8 cellular contexts compared by ENCODE assay signal in genomic region chr11:125591659-125592304, GRCh38. TPM values are rescaled to one million over a fixed set of nuclear protein-coding genes. Genes with fewer than 3 reads are reported as not detected.
A peak's percentile ranks its signal among the peaks of the same experiment; 100 is the strongest.
DNase-seq lines count a peak whose midpoint lies in the region; ATAC-seq lines count a peak whose summit lies in the region.

No MANE protein-coding gene starts in this region.

- peaks cover 12% of the 10 kb centered on the region for H3K36me3 ChIP-seq in SK-N-MC (ENCODE audit: insufficient read depth, low read length)
- H3K36me3 ChIP-seq in iPS-15b (ENCODE audit: control insufficient read depth, insufficient read depth, low read length): no peaks in the 10 kb centered on the region
- peaks cover 0 to 1% (median under 1%) of the 10 kb centered on the region in 3 donors for H3K36me3 ChIP-seq in skeletal muscle tissue (ENCODE audit: control insufficient read depth in 3 of 3, insufficient read depth in 3 of 3, low read length in 3 of 3)

- H3K9me3 ChIP-seq in SK-N-MC (ENCODE audit: low read depth, low read length): no peaks in the 10 kb centered on the region
- no peaks in the 10 kb centered on the region for H3K9me3 ChIP-seq in iPS-15b (ENCODE audit: control insufficient read depth, insufficient read depth, low read length)
- no peaks in the 10 kb centered on the region for H3K9me3 ChIP-seq in skeletal muscle tissue (ENCODE audit: control insufficient read depth in 3 of 3, low read length in 3 of 3)

- H3K27ac ChIP-seq in SK-N-MC (peak overlapping the region; percentile 83), skeletal muscle tissue (ENCODE audit: low read depth, low read length) (peak overlapping the region; percentile 100)

- H3K4me3 ChIP-seq in SK-N-MC (peak overlapping the region; percentile 92), iPS-15b (ENCODE audit: low read depth, low read length) (peak overlapping the region; percentile 98), skeletal muscle tissue (ENCODE audit: low read length in 3 of 3) (peak overlapping the region; percentile 96 to 99 (median 98))

- H3K4me1 ChIP-seq in iPS-15b (ENCODE audit: control insufficient read depth, insufficient read depth, low read length) (no peaks in the 10 kb centered on the region), skeletal muscle tissue (ENCODE audit: control insufficient read depth in 3 of 3, insufficient read depth in 3 of 3, low read length in 3 of 3) (peaks cover 13 to 30% (median 20%) of the 10 kb centered on the region in 3 donors)

- no peaks in the 10 kb centered on the region for H3K27me3 ChIP-seq in iPS-15b (ENCODE audit: control insufficient read depth, insufficient read depth, low read length)
- no peaks in the 10 kb centered on the region for H3K27me3 ChIP-seq in skeletal muscle tissue (ENCODE audit: control insufficient read depth in 3 of 3, insufficient read depth in 3 of 3, low read length in 3 of 3)

- DNase-seq in Ammon's horn (ENCODE audit: low spot score) (peak; percentile 41), SK-N-MC (ENCODE audit: low read depth, low spot score) (no peak), anterior cingulate cortex (lab: John Stamatoyannopoulos, UW) (peak in 40 of 58 donors; percentile 14 to 77 (median 47)), NCI-H2107 (lab: John Stamatoyannopoulos, UW) (no peak)

- peak; percentile 20 for ATAC-seq in GM18909 (IDR thresholded peaks at IDR 0.05; ENCODE audit: poor library complexity, unreplicated experiment)
- ATAC-seq in HG03103 (IDR thresholded peaks at IDR 0.05; ENCODE audit: low read depth, unreplicated experiment): peak; percentile 9

- H3K9ac ChIP-seq in SK-N-MC (ENCODE audit: insufficient read length) (peak overlapping the region; percentile 97), iPS-15b (ENCODE audit: low read depth, low read length) (peak overlapping the region; percentile 97), skeletal muscle tissue (ENCODE audit: low read depth in 1 of 3, low read length in 3 of 3) (peak overlapping the region; percentile 98 to 100 (median 99))

RNA-seq across cellular contexts. Expression of gene STT3A, which starts 0.9 kb away (rescaled TPM):
- total RNA-seq in skeletal muscle tissue: 129 TPM

RNA-seq across cellular contexts. Expression of gene EI24, which starts 22.5 kb away (rescaled TPM):
- total RNA-seq in skeletal muscle tissue: 90.8 TPM

RNA-seq across cellular contexts. Expression of gene CHEK1, which starts 33.2 kb away (rescaled TPM):
- total RNA-seq in skeletal muscle tissue: 9.4 TPM

Comparison
In these comparisons a context has a peak if more than half of its experiments do, and no peak if none do; other contexts are left out.
1. DNase-seq: peak in Ammon's horn (single experiment) and anterior cingulate cortex (40 of 58); none in SK-N-MC (single experiment) and NCI-H2107 (single experiment).
2. Peak in every context shown above with its lines, with median percentiles within 50 percentile points of each other: H3K4me3 ChIP-seq and H3K9ac ChIP-seq.